21 cellular contexts compared by ENCODE assay signal in the genomic region with DNA sequence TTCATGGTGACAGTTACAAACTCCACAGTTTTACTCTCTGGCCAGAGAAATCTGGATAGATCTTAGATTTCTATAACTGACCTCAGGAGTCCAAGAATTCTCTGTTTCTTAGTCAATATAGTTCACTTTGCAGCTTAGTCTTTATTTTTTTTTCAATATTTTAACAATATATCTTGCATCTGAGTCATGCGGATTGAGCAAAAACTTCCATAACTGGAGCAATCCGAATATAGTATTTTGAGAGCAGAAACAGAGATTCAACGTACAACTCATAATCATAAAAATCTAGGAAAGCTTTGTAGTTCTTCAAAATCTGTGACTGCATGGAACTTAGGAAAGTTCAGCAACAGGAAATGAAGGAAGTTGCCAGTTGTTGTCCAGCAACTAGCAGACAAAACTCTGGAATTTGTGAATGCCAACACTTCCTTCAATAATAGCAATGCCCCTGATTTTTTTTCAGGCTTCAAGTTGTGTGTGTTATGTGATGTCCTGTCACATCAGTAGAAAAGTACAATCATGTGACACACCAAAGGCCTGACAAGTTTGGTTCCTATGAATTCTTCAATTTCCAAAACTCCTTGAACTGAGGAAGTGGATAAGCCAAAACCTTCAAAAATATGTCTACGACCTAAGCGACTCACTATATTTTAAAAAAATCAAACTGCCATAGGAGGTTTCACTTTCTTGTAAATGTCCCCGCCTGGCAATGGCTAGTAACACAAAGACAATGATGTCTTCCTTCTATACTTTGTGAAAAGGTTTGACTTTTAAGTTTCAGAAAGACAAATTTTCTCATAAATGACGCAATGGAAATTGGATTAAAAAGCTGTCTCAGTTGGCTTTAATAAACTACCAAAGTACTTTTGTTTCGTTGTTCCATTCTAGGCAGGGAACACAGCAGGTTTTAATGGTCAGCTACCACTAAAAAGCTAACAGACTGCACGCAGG.
A peak's percentile ranks its signal among the peaks of the same experiment; 100 is the strongest.
DNase-seq lines count a peak whose midpoint lies in the region; ATAC-seq and TF ChIP-seq lines count a peak whose summit lies in the region.
"Had no signal": no experiment of that assay in that cellular context is flagged by ENCODE, and none has a peak within 500 bp of the region (broad histone marks: within the 10 kb centered on the region; RNA-seq: fewer than 3 reads in every experiment).

No MANE protein-coding gene starts in this region.

- no peak for TF ChIP-seq CTCF in A673 (conservative IDR thresholded peaks at IDR 0.05; ENCODE audit: low read depth, low read length)
- no peak for TF ChIP-seq CTCF in cardiac fibroblast (IDR thresholded peaks at IDR 0.05; ENCODE audit: low read depth, low read length)
- no peak for TF ChIP-seq CTCF in spleen (IDR thresholded peaks at IDR 0.05 in 8 of 11, conservative IDR thresholded peaks at IDR 0.05 in 3 of 11)

- TF ChIP-seq POLR2A in spleen (IDR thresholded peaks at IDR 0.05), result no peak

- POLR2A ChIA-PET in A673 (lab: Charles Lee; ENCODE audit: low non-redundant PET), result no interaction called here

- 62 to 76% (median 69%) methylated on average over 9 of the region's 9 CpGs for WGBS in spleen, 5 donors

- ATAC-seq in HG03280 (IDR thresholded peaks at IDR 0.05; ENCODE audit: unreplicated experiment), result peak; percentile 47
- no peak for ATAC-seq in GM21825 (IDR thresholded peaks at IDR 0.05; ENCODE audit: unreplicated experiment)
- ATAC-seq: A549; activated CD8-positive, alpha-beta T cell treated with anti-CD3 and anti-CD28 coated beads for 36 hours; gastrocnemius medialis; natural killer cell had no signal

- DNase-seq in A673 (ENCODE audit: low spot score), result no peak
- peak; percentile 35 to 79 for DNase-seq in cardiac fibroblast (ENCODE audit: low read depth in 2 of 2)
- peak; percentile 68 for DNase-seq in iris pigment epithelial cell (ENCODE audit: low read depth)
- no peak for DNase-seq in SIG-M5 treated with dmso at 0.1 percent for 504 hours (lab: John Stamatoyannopoulos, UW; ENCODE audit: unreplicated experiment)
- DNase-seq in spleen, result no peak
- no peak for DNase-seq in UCSD-AML1 (lab: John Stamatoyannopoulos, UW; ENCODE audit: unreplicated experiment)
- DNase-seq: activated B cell treated with CpG ODN at 0.5 μM for 24 hours; activated CD8-positive, alpha-beta T cell treated with anti-CD3 and anti-CD28 coated beads for 36 hours; activated naive CD4-positive, alpha-beta T cell treated with Interleukin-2 at 50 U/mL for 16 hours; activated T-cell treated with anti-CD3 and anti-CD28 coated beads, Interleukin-2, amount 50 U/mL, for 1 hour; colonic mucosa; gastrocnemius medialis; natural killer cell; NCI-H1105 treated with DMSO at 0.1 percent for 48 hours; PC-9; posterior cingulate gyrus; stimulated activated CD4-positive, alpha-beta T cell treated with anti-CD3 and anti-CD28 coated beads, Interleukin-4, amount 100 ng/mL, for 1 hour had no signal

- H3K9me3 ChIP-seq in A673 (ENCODE audit: low read depth, low read length, poor library complexity, severe bottlenecking) (no peaks in the 10 kb centered on the region), spleen (no peaks in the 10 kb centered on the region)
- H3K9me3 ChIP-seq: A549, colonic mucosa, gastrocnemius medialis had no signal

- H3K36me3 ChIP-seq in A673 (ENCODE audit: insufficient read depth, low read length, poor library complexity, severe bottlenecking) (no peaks in the 10 kb centered on the region), spleen (no peaks in the 10 kb centered on the region)
- H3K36me3 ChIP-seq: colonic mucosa, gastrocnemius medialis had no signal

- intact Hi-C loops in A673 (cut with micrococcal nuclease; ENCODE audit: unreplicated experiment), result no loop called here
- intact Hi-C loops in spleen (cut with DNase I; ENCODE audit: low total_unique reads), result no loop called here

- H3K27me3 ChIP-seq in A673 (replicated peaks; ENCODE audit: insufficient read depth, low read depth, low read length, poor library complexity), result no peaks in the 10 kb centered on the region
- H3K27me3 ChIP-seq in spleen (replicated peaks in 1 of 7), result no peaks in the 10 kb centered on the region
- H3K27me3 ChIP-seq: colonic mucosa, gastrocnemius medialis had no signal

- peak overlapping the region; percentile 23 for H3K27ac ChIP-seq in A673 (ENCODE audit: low read depth, low read length, poor library complexity, severe bottlenecking)
- H3K27ac ChIP-seq in spleen, result peak overlapping the region in 2 of 8 donors; percentile 2
- H3K27ac ChIP-seq: A549, C4-2B, colonic mucosa, gastrocnemius medialis, PC-9 had no signal

- no peak overlapping the region for H3K4me3 ChIP-seq in A673 (ENCODE audit: low read depth, low read length, poor library complexity, severe bottlenecking)
- no peak overlapping the region for H3K4me3 ChIP-seq in cardiac fibroblast (replicated peaks in 1 of 2; ENCODE audit: low read depth in 2 of 2, low read length in 2 of 2)
- H3K4me3 ChIP-seq in spleen, result no peak overlapping the region
- H3K4me3 ChIP-seq: A549, colonic mucosa, gastrocnemius medialis, PC-9 had no signal

- H3K4me1 ChIP-seq in A673 (ENCODE audit: insufficient read depth, low read length, poor library complexity, severe bottlenecking) (peaks cover 53% of the 10 kb centered on the region), spleen (no peaks in the 10 kb centered on the region)
- H3K4me1 ChIP-seq: A549, colonic mucosa had no signal

- CTCF ChIA-PET in A673 (lab: Charles Lee), result interaction anchor here (0.6 kb wide), 1 partner anchor 286 kb away, joined by 3 read pairs; no protein-coding TSS in a partner anchor

- BruUV-seq in A673 (replicated peaks; lab: Mats Ljungman, UMichigan), result no TSS peak

Comparison
In these comparisons a context has a peak if more than half of its experiments do, and no peak if none do; other contexts are left out.
1. DNase-seq: peak in cardiac fibroblast (2 of 2) and iris pigment epithelial cell (single experiment); none in A673 (single experiment), SIG-M5 treated with dmso at 0.1 percent for 504 hours (single experiment), spleen (single experiment) and UCSD-AML1 (single experiment).